10 cellular contexts compared by ENCODE assay signal in the genomic region with DNA sequence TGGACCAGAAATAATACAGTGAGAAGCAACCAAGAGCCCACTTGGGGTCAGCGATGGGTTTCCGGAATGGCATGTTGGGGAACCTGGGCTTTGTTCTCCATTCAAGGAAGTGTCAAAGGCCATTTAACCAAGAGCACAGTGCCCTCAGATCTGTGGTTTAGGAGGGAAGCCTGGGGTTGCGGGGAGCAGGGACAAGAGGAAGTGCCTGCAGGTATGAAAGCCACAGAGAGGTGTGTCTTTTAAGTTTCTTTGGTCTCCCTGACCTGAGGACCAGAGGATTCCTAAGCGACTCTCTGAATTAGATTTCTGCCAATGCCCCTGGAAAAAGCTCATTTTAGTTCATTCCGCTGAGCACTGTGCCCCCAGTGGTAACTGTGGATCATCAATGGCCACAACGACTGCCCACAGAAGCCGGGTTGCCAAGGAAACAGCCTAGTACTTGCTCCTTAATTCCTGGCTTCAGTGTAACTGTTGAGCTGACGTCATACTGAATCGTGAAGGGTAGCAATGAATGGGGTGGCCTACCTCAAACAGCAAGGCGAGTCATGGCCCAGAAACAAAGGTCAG.
DNase-seq lines count a peak whose midpoint lies in the region; ATAC-seq lines count a peak whose summit lies in the region.
"Had no signal": no experiment of that assay in that cellular context is flagged by ENCODE, and none has a peak within 500 bp of the region (broad histone marks: within the 10 kb centered on the region; RNA-seq: fewer than 3 reads in every experiment).

No MANE protein-coding gene starts in this region.

- DNase-seq in activated CD4-positive, alpha-beta T cell treated with anti-CD3 and anti-CD28 coated beads, Interleukin-2, amount 10 ng/mL, durations not matched to agents 7 days and 5 days: peak; percentile 26
- DNase-seq in activated CD4-positive, alpha-beta T cell treated with anti-CD3 and anti-CD28 coated beads for 1 hour: no peak
- DNase-seq in T1000 (lab: John Stamatoyannopoulos, UW) (peak; percentile 15), glomerular visceral epithelial cell (ENCODE audit: extremely low spot score) (peak; percentile 33), DMS53 (lab: John Stamatoyannopoulos, UW) (no peak), SHP77 treated with DMSO at 0.1 percent for 48 hours (lab: John Stamatoyannopoulos, UW) (no peak)
- DNase-seq: NCI-H2171 treated with DMSO at 0.1 percent for 48 hours; stimulated activated naive CD4-positive, alpha-beta T cell treated with Interleukin-2 at 50 U/mL for 16 hours had no signal

- ATAC-seq in GM21528 (IDR thresholded peaks at IDR 0.05; ENCODE audit: low FRiP score, unreplicated experiment): no peak

- H3K36me3 Mint-ChIP-seq in activated CD4-positive, alpha-beta T cell treated with anti-CD3 and anti-CD28 coated beads, Interleukin-2, amount 10 ng/mL, durations not matched to agents 7 days and 5 days (ENCODE audit: low read depth): peaks cover 5% of the 10 kb centered on the region
- H3K36me3 Mint-ChIP-seq in stimulated activated naive CD8-positive, alpha-beta T cell treated with anti-CD3 and anti-CD28 coated beads, Interleukin-15, Interleukin-2, amounts not matched to agents 100 ng/mL and 50 ng/mL, for 24 hours (ENCODE audit: low read depth): peaks cover 15% of the 10 kb centered on the region

- H3K27me3 Mint-ChIP-seq in activated CD4-positive, alpha-beta T cell treated with anti-CD3 and anti-CD28 coated beads, Interleukin-2, amount 10 ng/mL, durations not matched to agents 7 days and 5 days: no peaks in the 10 kb centered on the region
- peaks cover 4% of the 10 kb centered on the region for H3K27me3 Mint-ChIP-seq in stimulated activated naive CD8-positive, alpha-beta T cell treated with anti-CD3 and anti-CD28 coated beads, Interleukin-15, Interleukin-2, amounts not matched to agents 100 ng/mL and 50 ng/mL, for 24 hours

- CTCF ChIA-PET in activated CD4-positive, alpha-beta T cell treated with anti-CD3 and anti-CD28 coated beads, Interleukin-2, amount 10 ng/mL, durations not matched to agents 7 days and 5 days (lab: Charles Lee): interaction anchor here (1.3 kb wide), 1 partner anchor 11 kb away, joined by 4 read pairs; no protein-coding TSS in a partner anchor

- H3K4me3 Mint-ChIP-seq in activated CD4-positive, alpha-beta T cell treated with anti-CD3 and anti-CD28 coated beads, Interleukin-2, amount 10 ng/mL, durations not matched to agents 7 days and 5 days: peak overlapping the region; percentile 18
- peak overlapping the region; percentile 21 for H3K4me3 Mint-ChIP-seq in stimulated activated naive CD8-positive, alpha-beta T cell treated with anti-CD3 and anti-CD28 coated beads, Interleukin-15, Interleukin-2, amounts not matched to agents 100 ng/mL and 50 ng/mL, for 24 hours

- peaks cover 21% of the 10 kb centered on the region for H3K9me3 Mint-ChIP-seq in activated CD4-positive, alpha-beta T cell treated with anti-CD3 and anti-CD28 coated beads, Interleukin-2, amount 10 ng/mL, durations not matched to agents 7 days and 5 days
- peaks cover 21% of the 10 kb centered on the region for H3K9me3 Mint-ChIP-seq in stimulated activated naive CD8-positive, alpha-beta T cell treated with anti-CD3 and anti-CD28 coated beads, Interleukin-15, Interleukin-2, amounts not matched to agents 100 ng/mL and 50 ng/mL, for 24 hours

- POLR2A ChIA-PET in activated CD4-positive, alpha-beta T cell treated with anti-CD3 and anti-CD28 coated beads, Interleukin-2, amount 10 ng/mL, durations not matched to agents 7 days and 5 days (lab: Charles Lee): no interaction called here

- H3K27ac Mint-ChIP-seq in activated CD4-positive, alpha-beta T cell treated with anti-CD3 and anti-CD28 coated beads, Interleukin-2, amount 10 ng/mL, durations not matched to agents 7 days and 5 days: no peak overlapping the region
- peak overlapping the region; percentile 56 for H3K27ac Mint-ChIP-seq in stimulated activated naive CD8-positive, alpha-beta T cell treated with anti-CD3 and anti-CD28 coated beads, Interleukin-15, Interleukin-2, amounts not matched to agents 100 ng/mL and 50 ng/mL, for 24 hours

- H3K4me1 Mint-ChIP-seq in activated CD4-positive, alpha-beta T cell treated with anti-CD3 and anti-CD28 coated beads, Interleukin-2, amount 10 ng/mL, durations not matched to agents 7 days and 5 days: peaks cover 14% of the 10 kb centered on the region
- peaks cover 30% of the 10 kb centered on the region for H3K4me1 Mint-ChIP-seq in stimulated activated naive CD8-positive, alpha-beta T cell treated with anti-CD3 and anti-CD28 coated beads, Interleukin-15, Interleukin-2, amounts not matched to agents 100 ng/mL and 50 ng/mL, for 24 hours (ENCODE audit: low read depth)

Comparison
In these comparisons a context has a peak if more than half of its experiments do, and no peak if none do; other contexts are left out.
1. DNase-seq: peak in activated CD4-positive, alpha-beta T cell treated with anti-CD3 and anti-CD28 coated beads, Interleukin-2, amount 10 ng/mL, durations not matched to agents 7 days and 5 days (single experiment), T1000 (single experiment) and glomerular visceral epithelial cell (single experiment); none in activated CD4-positive, alpha-beta T cell treated with anti-CD3 and anti-CD28 coated beads for 1 hour (single experiment), DMS53 (single experiment) and SHP77 treated with DMSO at 0.1 percent for 48 hours (single experiment).